ENCODE assay signal across 1 cellular context in genomic region chr16:1169285-1170075, GRCh38.
TF ChIP-seq lines count a peak whose summit lies in the region.

No MANE protein-coding gene starts in this region.

TF ChIP-seq in H1, 55 proteins besides CTCF, POLR2A, EP300 and RAD21:
- TF ChIP-seq SIRT6 (IDR thresholded peaks at IDR 0.05; ENCODE audit: low read length) (no peak), POLR2AphosphoS5 (IDR thresholded peaks at IDR 0.05; ENCODE audit: low read depth, low read length) (no peak), SIN3A (conservative IDR thresholded peaks at IDR 0.05 in 1 of 2, IDR thresholded peaks at IDR 0.05 in 1 of 2; ENCODE audit: low read depth in 1 of 2, low read length in 2 of 2) (no peak), SAP30 (IDR thresholded peaks at IDR 0.05; ENCODE audit: insufficient read depth, insufficient replicate concordance, low read length) (no peak), E2F6 (IDR thresholded peaks at IDR 0.05) (no peak), TEAD4 (IDR thresholded peaks at IDR 0.05; ENCODE audit: low read depth, low read length) (no peak), CBX8 (IDR thresholded peaks at IDR 0.05; ENCODE audit: borderline replicate concordance, low read depth, low read length) (no peak), MAX (IDR thresholded peaks at IDR 0.05) (no peak), EGR1 (IDR thresholded peaks at IDR 0.05; ENCODE audit: borderline replicate concordance, low read depth, low read length) (no peak), SP4 (IDR thresholded peaks at IDR 0.05; ENCODE audit: low read length) (no peak), ASH2L (IDR thresholded peaks at IDR 0.05; ENCODE audit: low read length) (no peak)
